Comparison of ENCODE assay signal across 8 cellular contexts in the genomic region with DNA sequence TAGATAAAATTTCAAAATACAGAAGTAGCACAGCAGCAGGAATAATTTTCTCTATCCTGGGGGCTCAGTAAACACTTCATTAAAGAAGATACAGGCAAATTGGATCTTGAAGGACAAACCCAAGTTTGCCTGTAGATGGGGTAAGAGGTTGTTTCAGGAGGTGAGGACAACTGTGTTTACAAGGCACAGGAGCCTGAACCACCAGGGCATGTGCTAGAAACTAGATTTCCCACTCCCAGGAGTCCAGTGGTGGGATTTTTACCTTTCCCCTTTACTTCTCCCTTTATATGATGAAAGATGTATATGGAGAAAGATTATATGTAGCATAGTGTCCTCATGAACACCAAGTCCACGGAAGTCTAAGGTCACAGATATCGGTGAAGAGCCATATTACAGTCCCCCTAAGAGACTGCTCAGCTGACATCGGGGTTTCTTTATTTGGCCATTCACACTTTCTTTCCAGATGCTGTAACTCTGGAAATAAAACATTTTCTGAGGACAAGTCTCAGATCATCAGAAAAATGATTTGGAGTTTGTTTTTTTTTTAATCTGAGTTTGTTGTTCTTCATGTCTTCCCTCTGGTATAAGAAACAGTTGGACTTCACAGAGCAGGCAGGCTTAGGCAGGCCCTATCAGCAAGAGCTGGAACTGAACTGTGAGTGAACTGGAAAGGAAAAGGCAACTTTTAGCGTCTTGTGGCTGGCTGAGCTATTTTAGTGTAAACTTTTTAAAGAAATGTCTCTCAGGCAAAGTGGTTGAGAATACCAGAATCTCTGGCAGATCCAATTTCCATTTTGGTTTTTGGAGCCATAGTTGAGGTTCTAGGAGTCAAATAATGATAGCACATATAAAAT. TPM values are rescaled to one million over a fixed set of nuclear protein-coding genes. Genes with fewer than 3 reads are reported as not detected.
DNase-seq lines count a peak whose midpoint lies in the region; ATAC-seq and TF ChIP-seq lines count a peak whose summit lies in the region.

No MANE protein-coding gene starts in this region.

- ATAC-seq in HG03135 (IDR thresholded peaks at IDR 0.05; ENCODE audit: unreplicated experiment), result peak; percentile 53
- ATAC-seq in GM19395 (IDR thresholded peaks at IDR 0.05; ENCODE audit: unreplicated experiment), result no peak
- ATAC-seq in GM21825 (IDR thresholded peaks at IDR 0.05; ENCODE audit: unreplicated experiment), result no peak

- no peak overlapping the region for H4K8ac ChIP-seq in neuronal stem cell (ENCODE audit: low read depth, low read length)

- no peak overlapping the region for H3K18ac ChIP-seq in neuronal stem cell (ENCODE audit: low read length)

- peaks cover 0 to 13% of the 10 kb centered on the region in 2 donors for H3K9me3 ChIP-seq in neuronal stem cell (replicated peaks in 1 of 2; ENCODE audit: control insufficient read depth in 2 of 2, insufficient read depth in 1 of 2, low read depth in 1 of 2, low read length in 2 of 2)

- H2BK15ac ChIP-seq in neuronal stem cell (ENCODE audit: low read length), result no peak overlapping the region

- H2BK5ac ChIP-seq in neuronal stem cell (ENCODE audit: low read length), result no peak overlapping the region

- no peak overlapping the region for H2AK5ac ChIP-seq in neuronal stem cell (ENCODE audit: low read depth, low read length)

- no peak overlapping the region for H3K23ac ChIP-seq in neuronal stem cell (ENCODE audit: low read depth, low read length, poor library complexity)

- no peak overlapping the region for H2BK120ac ChIP-seq in neuronal stem cell (ENCODE audit: low read depth, low read length)

- H2AFZ ChIP-seq in neuronal stem cell (ENCODE audit: low read length), result no peak overlapping the region

- H3K14ac ChIP-seq in neuronal stem cell (ENCODE audit: low read length), result no peak overlapping the region

- H3K79me1 ChIP-seq in neuronal stem cell (ENCODE audit: low read depth, low read length), result no peaks in the 10 kb centered on the region

- H3K4me3 ChIP-seq in GM12864 (ENCODE audit: low read depth, low read length), result no peak overlapping the region
- no peak overlapping the region for H3K4me3 ChIP-seq in kidney epithelial cell (ENCODE audit: low read depth, low read length)
- no peak overlapping the region for H3K4me3 ChIP-seq in neuronal stem cell (ENCODE audit: low read length in 2 of 2)

- H3K4ac ChIP-seq in neuronal stem cell (ENCODE audit: low read length), result no peak overlapping the region

- no peak overlapping the region for H4K91ac ChIP-seq in neuronal stem cell (ENCODE audit: low read depth, low read length, poor library complexity)

- H3K4me1 ChIP-seq in neuronal stem cell (ENCODE audit: control insufficient read depth in 2 of 2, insufficient read depth in 1 of 2, low read depth in 1 of 2, low read length in 2 of 2), result peaks cover 0 to 3% of the 10 kb centered on the region in 2 donors

- H3K27ac ChIP-seq in neuronal stem cell (replicated peaks; ENCODE audit: low read length), result no peak overlapping the region

- H3K9ac ChIP-seq in neuronal stem cell (ENCODE audit: low read depth, low read length, poor library complexity), result no peak overlapping the region

- H3K36me3 ChIP-seq in kidney epithelial cell (ENCODE audit: control insufficient read depth, insufficient read depth, low read length) (no peaks in the 10 kb centered on the region), neuronal stem cell (replicated peaks in 1 of 2; ENCODE audit: control insufficient read depth in 2 of 2, insufficient read depth in 2 of 2, low read length in 2 of 2) (no peaks in the 10 kb centered on the region)

- H3K27me3 ChIP-seq in kidney epithelial cell (ENCODE audit: control insufficient read depth, insufficient read depth, low read length), result no peaks in the 10 kb centered on the region
- no peaks in the 10 kb centered on the region for H3K27me3 ChIP-seq in neuronal stem cell (ENCODE audit: control insufficient read depth in 3 of 3, insufficient read depth in 3 of 3, low read depth in 1 of 3, low read length in 3 of 3)

- H2BK12ac ChIP-seq in neuronal stem cell (ENCODE audit: low read length), result no peak overlapping the region

- DNase-seq in GM12864 (ENCODE audit: low read depth), result no peak
- DNase-seq in amniotic epithelial cell (ENCODE audit: low read depth), result peak; percentile 35
- DNase-seq in kidney epithelial cell (ENCODE audit: low read depth), result no peak
- DNase-seq in neuronal stem cell (ENCODE audit: low spot score), result no peak
- DNase-seq in SW 1271 (lab: John Stamatoyannopoulos, UW), result no peak

- TF ChIP-seq CTCF in GM12864 (IDR thresholded peaks at IDR 0.05; ENCODE audit: low read depth, low read length, missing control alignments), result peak; percentile 56
- TF ChIP-seq CTCF in kidney epithelial cell (IDR thresholded peaks at IDR 0.05; ENCODE audit: insufficient read depth, low read length, poor library complexity, severe bottlenecking), result peak; percentile 9

- no CpG with 5 or more reads among the region's 4 CpGs for WGBS in neuronal stem cell (ENCODE audit: extremely low coverage in 2 of 2, insufficient read length in 2 of 2, insufficient replicate concordance in 1 of 2), 2 donors

- no peak overlapping the region for H3K4me2 ChIP-seq in neuronal stem cell (ENCODE audit: insufficient read depth, low read length, poor library complexity, severe bottlenecking)

RNA-seq across cellular contexts. Expression of a gene that starts 8.0 kb away (rescaled TPM):
- 42.4 and 46.3 TPM in 2 replicates for total RNA-seq in kidney epithelial cell
- 130 TPM for polyA plus RNA-seq in neuronal stem cell (2013, experiment 1 of 2)
- 124 TPM for polyA plus RNA-seq in neuronal stem cell (2013, experiment 2 of 2)
